ENCODE assay signal across 9 cellular contexts in genomic region chr10:120978589-120979252, GRCh38.
DNase-seq lines count a peak whose midpoint lies in the region; ATAC-seq and TF ChIP-seq lines count a peak whose summit lies in the region.
"Had no signal": no experiment of that assay in that cellular context is flagged by ENCODE, and none has a peak within 500 bp of the region (broad histone marks: within the 10 kb centered on the region; RNA-seq: fewer than 3 reads in every experiment).

No MANE protein-coding gene starts in this region.

- H3K36me3 Mint-ChIP-seq in nephron (ENCODE audit: low read depth) (peaks cover 30% of the 10 kb centered on the region), endothelial cell (ENCODE audit: low read depth, unreplicated experiment) (peaks cover 18% of the 10 kb centered on the region)

- no peaks in the 10 kb centered on the region for H3K36me3 ChIP-seq in esophagus muscularis mucosa

- peaks cover 0 to 34% (median 0%) of the 10 kb centered on the region in 4 donors for H3K27me3 ChIP-seq in esophagus muscularis mucosa

- H3K27me3 Mint-ChIP-seq in nephron (ENCODE audit: low read depth) (peaks cover 52% of the 10 kb centered on the region), endothelial cell (ENCODE audit: unreplicated experiment) (peaks cover 7% of the 10 kb centered on the region)

- peaks cover 0 to 12% (median 2%) of the 10 kb centered on the region in 4 donors for H3K9me3 ChIP-seq in esophagus muscularis mucosa

- no peak for TF ChIP-seq CTCF in esophagus muscularis mucosa (IDR thresholded peaks at IDR 0.05)
- no peak for TF ChIP-seq CTCF in nephron (IDR thresholded peaks at IDR 0.05; ENCODE audit: unreplicated experiment in 3 of 3)
- no peak for TF ChIP-seq CTCF in endothelial cell (IDR thresholded peaks at IDR 0.05; ENCODE audit: unreplicated experiment)

- H3K27ac ChIP-seq in esophagus muscularis mucosa (replicated peaks in 1 of 4): no peak overlapping the region

- H3K4me1 ChIP-seq in esophagus muscularis mucosa: peaks cover 8 to 17% (median 14%) of the 10 kb centered on the region in 4 donors

- no peak for TF ChIP-seq POLR2A in esophagus muscularis mucosa (IDR thresholded peaks at IDR 0.05; ENCODE audit: low read depth)

- ATAC-seq in GM18909 (IDR thresholded peaks at IDR 0.05; ENCODE audit: poor library complexity, unreplicated experiment): no peak
- ATAC-seq in GM19328 (IDR thresholded peaks at IDR 0.05; ENCODE audit: unreplicated experiment): no peak

- H3K4me3 ChIP-seq in esophagus muscularis mucosa: peak overlapping the region; percentile 45 to 55 (median 48)

- TF ChIP-seq EP300 in esophagus muscularis mucosa (IDR thresholded peaks at IDR 0.05): no peak

- 31% methylated on average over 15 of the region's 15 CpGs for WGBS in esophagus muscularis mucosa

- H3K27ac Mint-ChIP-seq in nephron (peak overlapping the region; percentile 82 to 96 (median 91)), endothelial cell (ENCODE audit: unreplicated experiment) (no peak overlapping the region)

- H3K9me3 Mint-ChIP-seq in nephron (peaks cover 34% of the 10 kb centered on the region), endothelial cell (ENCODE audit: unreplicated experiment) (peaks cover 5% of the 10 kb centered on the region)

- peak; percentile 22 for DNase-seq in AG08396 (ENCODE audit: low spot score)
- peak; percentile 9 for DNase-seq in LHCN-M2 (ENCODE audit: low read depth)
- DNase-seq in esophagus muscularis mucosa (ENCODE audit: extremely low spot score): no peak
- no peak for DNase-seq in endothelial cell (ENCODE audit: low spot score)
- DNase-seq in dedifferentiated amniotic fluid mesenchymal stem cell (ENCODE audit: extremely low spot score): no peak
- DNase-seq: Kasumi-1 had no signal

- intact Hi-C loops in esophagus muscularis mucosa (cut with DNase I): loop anchor here (10.0 kb wide), 1 partner anchor 436 kb away; no protein-coding TSS in a partner anchor

- H3K4me1 Mint-ChIP-seq in nephron (peaks cover 43% of the 10 kb centered on the region), endothelial cell (ENCODE audit: unreplicated experiment) (peaks cover 29% of the 10 kb centered on the region)

- H3K4me3 Mint-ChIP-seq in nephron (peak overlapping the region; percentile 77 to 83 (median 83)), endothelial cell (ENCODE audit: unreplicated experiment) (no peak overlapping the region)

Comparison
In these comparisons a context has a peak if more than half of its experiments do, and no peak if none do; other contexts are left out.
1. DNase-seq: peak in AG08396 (single experiment) and LHCN-M2 (single experiment); none in esophagus muscularis mucosa (single experiment), endothelial cell (single experiment) and dedifferentiated amniotic fluid mesenchymal stem cell (single experiment).